ENCODE assay signal across 8 cellular contexts in the genomic region with DNA sequence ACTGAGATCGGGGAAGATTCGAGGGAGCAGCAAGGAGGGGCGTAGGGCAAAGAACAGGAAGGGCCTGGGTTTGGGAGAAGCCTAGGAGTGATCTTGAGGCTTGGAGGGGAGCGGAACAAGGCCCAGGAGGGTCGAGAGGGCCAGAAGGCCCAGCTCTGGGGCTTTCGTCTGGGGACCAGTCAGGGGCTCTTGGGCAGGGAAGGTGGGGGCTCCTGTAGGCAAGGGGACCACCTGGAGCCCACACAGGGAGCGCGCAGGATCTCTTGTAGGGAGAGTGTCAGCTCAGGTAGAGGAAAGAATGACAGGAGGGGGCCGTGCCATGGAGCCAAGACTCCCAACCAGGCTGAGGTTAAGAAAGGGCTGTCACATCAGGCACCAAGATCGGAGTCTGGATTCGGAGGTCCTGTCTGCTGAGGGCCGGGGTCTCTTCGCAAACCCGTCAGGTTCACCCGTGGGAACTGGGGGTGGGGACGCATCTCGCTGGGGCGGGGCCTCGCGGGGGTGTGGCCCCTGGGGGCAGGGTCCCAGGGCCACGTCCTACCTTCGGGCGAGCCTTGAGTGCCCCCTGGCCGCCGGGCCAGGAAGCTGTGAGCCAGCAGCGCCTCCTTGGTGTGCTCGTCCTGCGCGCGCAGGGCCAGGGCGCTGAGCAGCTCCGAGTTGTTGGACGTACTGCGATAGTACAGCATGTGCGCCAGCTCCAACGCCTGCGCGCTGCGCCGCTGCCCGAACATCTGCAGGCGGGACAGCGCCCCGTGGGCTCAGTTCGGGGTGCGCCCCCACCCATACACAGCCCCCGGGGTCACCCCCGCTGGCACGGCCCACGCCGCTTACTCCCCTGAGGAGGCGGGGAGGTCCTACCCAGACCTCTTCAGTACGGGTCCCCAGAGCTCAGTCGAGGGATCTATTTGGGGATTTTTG. TPM values are rescaled to one million over a fixed set of nuclear protein-coding genes. Genes with fewer than 3 reads are reported as not detected.
DNase-seq lines count a peak whose midpoint lies in the region; ATAC-seq and TF ChIP-seq lines count a peak whose summit lies in the region.

No MANE protein-coding gene starts in this region.

- H3K4me3 ChIP-seq in RWPE2 (ENCODE audit: severe bottlenecking) (peak overlapping the region; percentile 21), neutrophil (ENCODE audit: low read depth in 1 of 2, low read length in 1 of 2) (peak overlapping the region; percentile 66 to 82), subcutaneous abdominal adipose tissue (ENCODE audit: low read depth in 1 of 5, low read length in 5 of 5) (peak overlapping the region; percentile 55 to 75 (median 61))

- H3K27me3 ChIP-seq in RWPE2 (ENCODE audit: insufficient read depth, poor library complexity, severe bottlenecking) = no peaks in the 10 kb centered on the region
- no peaks in the 10 kb centered on the region for H3K27me3 ChIP-seq in neutrophil
- H3K27me3 ChIP-seq in subcutaneous abdominal adipose tissue (ENCODE audit: control insufficient read depth in 5 of 5, insufficient read depth in 4 of 5, low read length in 5 of 5) = no peaks in the 10 kb centered on the region

- peak; percentile 84 for TF ChIP-seq CTCF in RWPE2 (IDR thresholded peaks at IDR 0.05; ENCODE audit: poor library complexity, severe bottlenecking)
- peak; percentile 99 for TF ChIP-seq CTCF in neutrophil (IDR thresholded peaks at IDR 0.05)

- H3K27ac ChIP-seq in RWPE2 (ENCODE audit: poor library complexity, severe bottlenecking) (peak overlapping the region; percentile 64), neutrophil (peak overlapping the region; percentile 98), subcutaneous abdominal adipose tissue (ENCODE audit: low read depth, low read length) (peak overlapping the region; percentile 78)

- peak; percentile 93 for DNase-seq in DMS53 treated with DMSO at 0.1 percent for 48 hours (lab: John Stamatoyannopoulos, UW; ENCODE audit: unreplicated experiment)
- peak; percentile 81 for DNase-seq in LHCN-M2 (ENCODE audit: low read depth)
- DNase-seq in RWPE2 (ENCODE audit: low spot score) = peak; percentile 82
- peak; percentile 92 for DNase-seq in activated gamma-delta T cell treated with Interleukin-2 at 50 U/mL for 16 hours
- peak; percentile 86 for DNase-seq in foreskin melanocyte

- H3K4me1 ChIP-seq in RWPE2 (ENCODE audit: insufficient read depth, poor library complexity, severe bottlenecking) (peaks cover 10% of the 10 kb centered on the region), neutrophil (ENCODE audit: control insufficient read depth in 1 of 2, insufficient read depth in 1 of 2, low read depth in 1 of 2, low read length in 1 of 2) (peaks cover 52% of the 10 kb centered on the region in 2 experiments), subcutaneous abdominal adipose tissue (ENCODE audit: control insufficient read depth in 5 of 5, insufficient read depth in 5 of 5, low read length in 5 of 5) (peaks cover 2 to 42% (median 31%) of the 10 kb centered on the region in 5 donors)

- ATAC-seq in GM21717 (IDR thresholded peaks at IDR 0.05; ENCODE audit: unreplicated experiment) (peak; percentile 43), RWPE2 (ENCODE audit: low read depth) (peak; percentile 71)

- H3K9me3 ChIP-seq in RWPE2 (ENCODE audit: severe bottlenecking) (no peaks in the 10 kb centered on the region), neutrophil (no peaks in the 10 kb centered on the region), subcutaneous abdominal adipose tissue (ENCODE audit: control insufficient read depth in 5 of 5, low read length in 5 of 5) (no peaks in the 10 kb centered on the region)

- peak overlapping the region in 3 of 5 donors; percentile 58 to 68 (median 64) for H3K9ac ChIP-seq in subcutaneous abdominal adipose tissue (ENCODE audit: low read length in 5 of 5)

- H3K36me3 ChIP-seq in RWPE2 (ENCODE audit: low read depth) (peaks cover 24% of the 10 kb centered on the region), neutrophil (peaks cover 16% of the 10 kb centered on the region), subcutaneous abdominal adipose tissue (ENCODE audit: control insufficient read depth in 5 of 5, insufficient read depth in 5 of 5, low read length in 5 of 5) (peaks cover 0 to 16% (median 7%) of the 10 kb centered on the region in 5 donors)

RNA-seq across cellular contexts. Expression of gene EMP3, which starts 8.4 kb away (rescaled TPM):
- 184 and 258 TPM in 2 replicates for total RNA-seq in LHCN-M2 (2014; rRNA removed)
- polyA plus RNA-seq in LHCN-M2 (2012) = 937 TPM

RNA-seq across cellular contexts. Expression of gene TMEM143, which starts 30.0 kb away (rescaled TPM):
- 7.3 and 7.6 TPM in 2 replicates for total RNA-seq in LHCN-M2 (2014; rRNA removed)
- polyA plus RNA-seq in LHCN-M2 (2012) = 5.8 TPM

RNA-seq across cellular contexts. Expression of gene SYNGR4, which starts 30.4 kb away (rescaled TPM):
- not detected in 2 replicates for total RNA-seq in LHCN-M2 (2014; rRNA removed)
- polyA plus RNA-seq in LHCN-M2 (2012) = not detected

RNA-seq across cellular contexts. Expression of gene KDELR1, which starts 57.6 kb away (rescaled TPM):
- total RNA-seq in LHCN-M2 (2014; rRNA removed) = 115 and 121 TPM in 2 replicates
- polyA plus RNA-seq in LHCN-M2 (2012) = 271 TPM

RNA-seq across cellular contexts. Expression of gene GRIN2D, which starts 59.7 kb away (rescaled TPM):
- total RNA-seq in LHCN-M2 (2014; rRNA removed) = not detected in 2 replicates
- 0.17 TPM for polyA plus RNA-seq in LHCN-M2 (2012)

Comparison
In these comparisons a context has a peak if more than half of its experiments do, and no peak if none do; other contexts are left out.
1. Peak in every context shown above with its lines: DNase-seq, ATAC-seq, H3K4me3 ChIP-seq and H3K27ac ChIP-seq.
2. H3K4me3 ChIP-seq: peak in every context shown above with its lines; median percentile 74 in neutrophil; 61 in subcutaneous abdominal adipose tissue; 21 in RWPE2.